ENCODE assay signal across 37 cellular contexts in genomic region chrX:16696956-16697355, GRCh38. TPM values are rescaled to one million over a fixed set of nuclear protein-coding genes. Genes with fewer than 3 reads are reported as not detected.
"Had no signal": no experiment of that assay in that cellular context is flagged by ENCODE, and none has a peak within 500 bp of the region (broad histone marks: within the 10 kb centered on the region; RNA-seq: fewer than 3 reads in every experiment).

No MANE protein-coding gene starts in this region.

- H3K36me3 Mint-ChIP-seq: activated CD8-positive, alpha-beta memory T cell treated with anti-CD3 and anti-CD28 coated beads, Interleukin-2, amount 10 ng/mL, durations not matched to agents 7 days and 5 days; activated naive CD4-positive, alpha-beta T cell treated with anti-CD3 and anti-CD28 coated beads, Interleukin-2, amount 10 ng/mL, durations not matched to agents 7 days and 5 days; activated naive CD4-positive, alpha-beta T cell treated with anti-CD3 and anti-CD28 coated beads, Interleukin-2, amount 50 U/mL, for 24 hours; activated naive CD8-positive, alpha-beta T cell had no signal

- DNase-seq: activated B cell treated with CpG ODN at 0.5 μM for 24 hours; activated CD4-positive, alpha-beta memory T cell treated with anti-CD3 and anti-CD28 coated beads, Interleukin-2, amount 10 ng/mL, durations not matched to agents 7 days and 5 days; activated CD4-positive, alpha-beta T cell treated with anti-CD3 and anti-CD28 coated beads for 36 hours; activated CD4-positive, alpha-beta T cell treated with anti-CD3 and anti-CD28 coated beads for 48 hours; activated CD4-positive, alpha-beta T cell treated with anti-CD3 and anti-CD28 coated beads, Interleukin-2, amount 10 ng/mL, durations not matched to agents 7 days and 5 days; activated CD4-positive, alpha-beta T cell treated with anti-CD3 and anti-CD28 coated beads, Interleukin-2, amount 50 U/mL, for 48 hours; activated CD4-positive, CD25-positive, alpha-beta regulatory T cell treated with anti-CD3 and anti-CD28 coated beads, Interleukin-2, amount 50 U/mL, for 72 hours; activated CD8-positive, alpha-beta memory T cell treated with anti-CD3 and anti-CD28 coated beads for 24 hours; activated CD8-positive, alpha-beta memory T cell treated with anti-CD3 and anti-CD28 coated beads, Interleukin-2, amount 10 ng/mL, durations not matched to agents 7 days and 5 days; activated CD8-positive, alpha-beta memory T cell treated with anti-CD3 and anti-CD28 coated beads, Interleukin-2, amount 50 U/mL, for 48 hours; activated CD8-positive, alpha-beta T cell treated with anti-CD3 and anti-CD28 coated beads, Interleukin-2, amount 10 ng/mL, durations not matched to agents 7 days and 5 days; activated effector memory CD4-positive, alpha-beta T cell treated with Interleukin-2 at 50 U/mL for 16 hours; activated gamma-delta T cell; activated naive CD4-positive, alpha-beta T cell treated with anti-CD3 and anti-CD28 coated beads, Interleukin-2, amount 10 ng/mL, durations not matched to agents 7 days and 5 days; activated naive CD4-positive, alpha-beta T cell treated with Interleukin-2 at 50 U/mL for 16 hours; activated naive CD8-positive, alpha-beta T cell treated with anti-CD3 and anti-CD28 coated beads, Interleukin-2, amount 10 ng/mL, durations not matched to agents 7 days and 5 days; activated naive CD8-positive, alpha-beta T cell treated with anti-CD3 and anti-CD28 coated beads, Interleukin-2, amount 50 U/mL, for 24 hours; activated T-cell treated with anti-CD3 and anti-CD28 coated beads, Interleukin-2, amount 50 U/mL, for 24 hours; activated T-cell treated with anti-CD3 and anti-CD28 coated beads, Interleukin-2, amount 50 U/mL, for 48 hours; amygdala; anterior cingulate cortex; central memory CD4-positive, alpha-beta T cell; T-helper 1 cell; T-helper 2 cell; T-helper 9 cell; WERI-Rb-1 had no signal

- H3K27ac ChIP-seq: ascending aorta, cardiac muscle cell, WERI-Rb-1 had no signal

- H3K4me3 Mint-ChIP-seq: activated B cell treated with CpG ODN at 0.5 μM for 24 hours; activated CD4-positive, alpha-beta memory T cell treated with anti-CD3 and anti-CD28 coated beads, Interleukin-2, amount 10 ng/mL, durations not matched to agents 7 days and 5 days; activated CD4-positive, alpha-beta T cell treated with anti-CD3 and anti-CD28 coated beads for 36 hours; activated CD4-positive, alpha-beta T cell treated with anti-CD3 and anti-CD28 coated beads, Interleukin-2, amount 10 ng/mL, durations not matched to agents 7 days and 5 days; activated CD8-positive, alpha-beta memory T cell treated with anti-CD3 and anti-CD28 coated beads, Interleukin-2, amount 10 ng/mL, durations not matched to agents 7 days and 5 days; activated CD8-positive, alpha-beta T cell treated with anti-CD3 and anti-CD28 coated beads, Interleukin-2, amount 10 ng/mL, durations not matched to agents 7 days and 5 days; activated naive CD4-positive, alpha-beta T cell treated with anti-CD3 and anti-CD28 coated beads, Interleukin-2, amount 10 ng/mL, durations not matched to agents 7 days and 5 days; activated naive CD4-positive, alpha-beta T cell treated with anti-CD3 and anti-CD28 coated beads, Interleukin-2, amount 50 U/mL, for 24 hours; activated naive CD8-positive, alpha-beta T cell; activated naive CD8-positive, alpha-beta T cell treated with anti-CD3 and anti-CD28 coated beads, Interleukin-2, amount 10 ng/mL, durations not matched to agents 7 days and 5 days; activated naive CD8-positive, alpha-beta T cell treated with anti-CD3 and anti-CD28 coated beads, Interleukin-2, amount 50 U/mL, for 24 hours; activated T-cell treated with anti-CD3 and anti-CD28 coated beads, Interleukin-2, amount 50 U/mL, for 24 hours; brain; T-helper 1 cell treated with Interleukin-12 subunit alpha and Interleukin-12 subunit beta and Interleukin-4 antibody, amounts not matched to agents 30 μg/mL and 1 μg/mL, for 36 hours; T-helper 2 cell treated with Interferon-gamma antibody and Interleukin-4, amounts not matched to agents 5 μg/mL and 100 μg/mL, for 36 hours had no signal

- H3K4me1 Mint-ChIP-seq: activated B cell treated with CpG ODN at 0.5 μM for 24 hours; activated CD4-positive, alpha-beta memory T cell treated with anti-CD3 and anti-CD28 coated beads, Interleukin-2, amount 10 ng/mL, durations not matched to agents 7 days and 5 days; activated CD4-positive, alpha-beta T cell treated with anti-CD3 and anti-CD28 coated beads for 36 hours; activated CD8-positive, alpha-beta memory T cell treated with anti-CD3 and anti-CD28 coated beads, Interleukin-2, amount 10 ng/mL, durations not matched to agents 7 days and 5 days; activated naive CD8-positive, alpha-beta T cell treated with anti-CD3 and anti-CD28 coated beads, Interleukin-2, amount 10 ng/mL, durations not matched to agents 7 days and 5 days; activated naive CD8-positive, alpha-beta T cell treated with anti-CD3 and anti-CD28 coated beads, Interleukin-2, amount 50 U/mL, for 24 hours; brain had no signal

- H3K9me3 ChIP-seq: ascending aorta had no signal

- H3K4me1 ChIP-seq: ascending aorta had no signal

- H3K27ac Mint-ChIP-seq: activated B cell treated with CpG ODN at 0.5 μM for 24 hours; activated CD4-positive, alpha-beta memory T cell treated with anti-CD3 and anti-CD28 coated beads, Interleukin-2, amount 10 ng/mL, durations not matched to agents 7 days and 5 days; activated CD4-positive, alpha-beta T cell treated with anti-CD3 and anti-CD28 coated beads for 36 hours; activated CD4-positive, alpha-beta T cell treated with anti-CD3 and anti-CD28 coated beads, Interleukin-2, amount 10 ng/mL, durations not matched to agents 7 days and 5 days; activated CD8-positive, alpha-beta memory T cell treated with anti-CD3 and anti-CD28 coated beads, Interleukin-2, amount 10 ng/mL, durations not matched to agents 7 days and 5 days; activated CD8-positive, alpha-beta T cell treated with anti-CD3 and anti-CD28 coated beads, Interleukin-2, amount 10 ng/mL, durations not matched to agents 7 days and 5 days; activated naive CD4-positive, alpha-beta T cell treated with anti-CD3 and anti-CD28 coated beads, Interleukin-2, amount 10 ng/mL, durations not matched to agents 7 days and 5 days; activated naive CD4-positive, alpha-beta T cell treated with anti-CD3 and anti-CD28 coated beads, Interleukin-2, amount 50 U/mL, for 24 hours; activated naive CD8-positive, alpha-beta T cell; activated naive CD8-positive, alpha-beta T cell treated with anti-CD3 and anti-CD28 coated beads, Interleukin-2, amount 10 ng/mL, durations not matched to agents 7 days and 5 days; activated naive CD8-positive, alpha-beta T cell treated with anti-CD3 and anti-CD28 coated beads, Interleukin-2, amount 50 U/mL, for 24 hours; activated T-cell treated with anti-CD3 and anti-CD28 coated beads, Interleukin-2, amount 50 U/mL, for 24 hours; activated T-helper 2 cell treated with anti-CD3 and anti-CD28 coated beads, Interferon-gamma antibody, Interleukin-2, Interleukin-4, amounts not matched to agents 10 μg/mL and 5 μg/mL and 100 μg/mL, durations not matched to agents 14 hours and 24 hours and 36 hours; brain; T-helper 1 cell treated with Interleukin-12 subunit alpha and Interleukin-12 subunit beta and Interleukin-4 antibody, amounts not matched to agents 30 μg/mL and 1 μg/mL, for 36 hours; T-helper 2 cell treated with Interferon-gamma antibody and Interleukin-4, amounts not matched to agents 5 μg/mL and 100 μg/mL, for 36 hours had no signal

- ATAC-seq: activated CD4-positive, alpha-beta T cell treated with anti-CD3 and anti-CD28 coated beads for 36 hours; activated CD8-positive, alpha-beta memory T cell treated with anti-CD3 and anti-CD28 coated beads, Interleukin-2, amount 10 ng/mL, durations not matched to agents 7 days and 5 days; activated CD8-positive, alpha-beta T cell treated with anti-CD3 and anti-CD28 coated beads, Interleukin-2, amount 10 ng/mL, durations not matched to agents 7 days and 5 days; activated naive CD8-positive, alpha-beta T cell treated with anti-CD3 and anti-CD28 coated beads, Interleukin-2, amount 50 U/mL, for 24 hours had no signal

- H3K9me3 Mint-ChIP-seq: activated B cell treated with CpG ODN at 0.5 μM for 24 hours; activated CD4-positive, alpha-beta memory T cell treated with anti-CD3 and anti-CD28 coated beads, Interleukin-2, amount 10 ng/mL, durations not matched to agents 7 days and 5 days; activated CD4-positive, alpha-beta T cell treated with anti-CD3 and anti-CD28 coated beads, Interleukin-2, amount 10 ng/mL, durations not matched to agents 7 days and 5 days; activated naive CD4-positive, alpha-beta T cell treated with anti-CD3 and anti-CD28 coated beads, Interleukin-2, amount 10 ng/mL, durations not matched to agents 7 days and 5 days; activated naive CD4-positive, alpha-beta T cell treated with anti-CD3 and anti-CD28 coated beads, Interleukin-2, amount 50 U/mL, for 24 hours; activated naive CD8-positive, alpha-beta T cell treated with anti-CD3 and anti-CD28 coated beads, Interleukin-2, amount 10 ng/mL, durations not matched to agents 7 days and 5 days; activated naive CD8-positive, alpha-beta T cell treated with anti-CD3 and anti-CD28 coated beads, Interleukin-2, amount 50 U/mL, for 24 hours; activated T-cell treated with anti-CD3 and anti-CD28 coated beads, Interleukin-2, amount 50 U/mL, for 24 hours; activated T-helper 2 cell treated with anti-CD3 and anti-CD28 coated beads, Interferon-gamma antibody, Interleukin-2, Interleukin-4, amounts not matched to agents 10 μg/mL and 5 μg/mL and 100 μg/mL, durations not matched to agents 14 hours and 24 hours and 36 hours; brain; T-helper 1 cell treated with Interleukin-12 subunit alpha and Interleukin-12 subunit beta and Interleukin-4 antibody, amounts not matched to agents 30 μg/mL and 1 μg/mL, for 36 hours; T-helper 2 cell treated with Interferon-gamma antibody and Interleukin-4, amounts not matched to agents 5 μg/mL and 100 μg/mL, for 36 hours had no signal

- H3K27me3 Mint-ChIP-seq: activated B cell treated with CpG ODN at 0.5 μM for 24 hours; activated CD4-positive, alpha-beta memory T cell treated with anti-CD3 and anti-CD28 coated beads, Interleukin-2, amount 10 ng/mL, durations not matched to agents 7 days and 5 days; activated CD4-positive, alpha-beta T cell treated with anti-CD3 and anti-CD28 coated beads for 36 hours; activated CD4-positive, alpha-beta T cell treated with anti-CD3 and anti-CD28 coated beads, Interleukin-2, amount 10 ng/mL, durations not matched to agents 7 days and 5 days; activated CD8-positive, alpha-beta memory T cell treated with anti-CD3 and anti-CD28 coated beads, Interleukin-2, amount 10 ng/mL, durations not matched to agents 7 days and 5 days; activated naive CD4-positive, alpha-beta T cell treated with anti-CD3 and anti-CD28 coated beads, Interleukin-2, amount 10 ng/mL, durations not matched to agents 7 days and 5 days; activated naive CD4-positive, alpha-beta T cell treated with anti-CD3 and anti-CD28 coated beads, Interleukin-2, amount 50 U/mL, for 24 hours; activated naive CD8-positive, alpha-beta T cell; activated naive CD8-positive, alpha-beta T cell treated with anti-CD3 and anti-CD28 coated beads, Interleukin-2, amount 10 ng/mL, durations not matched to agents 7 days and 5 days; activated naive CD8-positive, alpha-beta T cell treated with anti-CD3 and anti-CD28 coated beads, Interleukin-2, amount 50 U/mL, for 24 hours; brain had no signal

- FAIRE-seq: bronchial epithelial cell, TTC549 had no signal

- H3K27me3 ChIP-seq: ascending aorta, cardiac muscle cell had no signal

- H3K4me3 ChIP-seq: ascending aorta, cardiac muscle cell had no signal

RNA-seq across cellular contexts. Expression of gene S100G, which starts 47.0 kb away (rescaled TPM):
- total RNA-seq: activated B cell treated with CpG ODN at 0.5 μM for 24 hours; activated CD4-positive, alpha-beta memory T cell treated with anti-CD3 and anti-CD28 coated beads, Interleukin-2, amount 10 ng/mL, durations not matched to agents 7 days and 5 days; activated CD4-positive, alpha-beta T cell treated with anti-CD3 and anti-CD28 coated beads for 36 hours; activated CD4-positive, alpha-beta T cell treated with anti-CD3 and anti-CD28 coated beads, Interleukin-2, amount 10 ng/mL, durations not matched to agents 7 days and 5 days; activated CD8-positive, alpha-beta memory T cell treated with anti-CD3 and anti-CD28 coated beads, Interleukin-2, amount 10 ng/mL, durations not matched to agents 7 days and 5 days; activated CD8-positive, alpha-beta T cell treated with anti-CD3 and anti-CD28 coated beads, Interleukin-2, amount 10 ng/mL, durations not matched to agents 7 days and 5 days; activated naive CD8-positive, alpha-beta T cell treated with anti-CD3 and anti-CD28 coated beads, Interleukin-2, amount 10 ng/mL, durations not matched to agents 7 days and 5 days; activated T-helper 2 cell treated with anti-CD3 and anti-CD28 coated beads, Interferon-gamma antibody, Interleukin-2, Interleukin-4, amounts not matched to agents 10 μg/mL and 5 μg/mL and 100 μg/mL, durations not matched to agents 14 hours and 24 hours and 36 hours; ascending aorta; bronchial epithelial cell; cardiac muscle cell; cerebellum had no signal
- polyA plus RNA-seq: cardiac muscle cell had no signal
